Comparison of ENCODE assay signal across 18 cellular contexts in genomic region chr9:92589918-92590317, GRCh38. TPM values are rescaled to one million over a fixed set of nuclear protein-coding genes. Genes with fewer than 3 reads are reported as not detected.
DNase-seq lines count a peak whose midpoint lies in the region; ATAC-seq and TF ChIP-seq lines count a peak whose summit lies in the region.
"Had no signal": no experiment of that assay in that cellular context is flagged by ENCODE, and none has a peak within 500 bp of the region (broad histone marks: within the 10 kb centered on the region; RNA-seq: fewer than 3 reads in every experiment).

No MANE protein-coding gene starts in this region.

- no peaks in the 10 kb centered on the region for H3K36me3 ChIP-seq in muscle layer of colon (ENCODE audit: insufficient read depth, low read length)
- no peaks in the 10 kb centered on the region for H3K36me3 ChIP-seq in tibial artery

- no peaks in the 10 kb centered on the region for H3K9me3 ChIP-seq in muscle layer of colon (ENCODE audit: low read length)
- H3K9me3 ChIP-seq in tibial artery = no peaks in the 10 kb centered on the region
- H3K9me3 ChIP-seq: Caco-2 had no signal

- H3K4me1 Mint-ChIP-seq in activated T-cell treated with anti-CD3 and anti-CD28 coated beads, Interleukin-2, amount 50 U/mL, for 4 hours (ENCODE audit: low read depth) = no peaks in the 10 kb centered on the region
- H3K4me1 Mint-ChIP-seq: B cell had no signal

- TF ChIP-seq CTCF in epithelial cell of esophagus (IDR thresholded peaks at IDR 0.05; ENCODE audit: insufficient read depth, low read depth, low read length, missing control alignments) = no peak
- TF ChIP-seq CTCF in tibial artery (IDR thresholded peaks at IDR 0.05) = no peak

- H3K36me3 Mint-ChIP-seq in activated T-cell treated with anti-CD3 and anti-CD28 coated beads, Interleukin-2, amount 50 U/mL, for 4 hours (ENCODE audit: insufficient read depth) = no peaks in the 10 kb centered on the region

- H3K4me3 ChIP-seq in epithelial cell of esophagus (ENCODE audit: low read length) (no peak overlapping the region), muscle layer of colon (ENCODE audit: low read depth in 1 of 2, low read length in 2 of 2) (no peak overlapping the region), tibial artery (no peak overlapping the region)

- H3K9ac ChIP-seq in muscle layer of colon (ENCODE audit: low read length) = no peak overlapping the region

- H3K4me3 Mint-ChIP-seq in activated T-cell treated with anti-CD3 and anti-CD28 coated beads, Interleukin-2, amount 50 U/mL, for 4 hours = no peak overlapping the region
- H3K4me3 Mint-ChIP-seq: B cell; stimulated activated naive CD8-positive, alpha-beta T cell treated with anti-CD3 and anti-CD28 coated beads, Interleukin-15, Interleukin-2, amounts not matched to agents 100 ng/mL and 50 ng/mL, for 24 hours had no signal

- DNase-seq in NOMO-1 treated with DMSO at 0.1 percent for 48 hours (lab: John Stamatoyannopoulos, UW; ENCODE audit: unreplicated experiment) (peak; percentile 21), NOMO-1 treated with dmso at 0.1 percent for 144 hours (lab: John Stamatoyannopoulos, UW; ENCODE audit: unreplicated experiment) (no peak), epithelial cell of esophagus (ENCODE audit: low read depth) (peak; percentile 52), tibial artery (no peak)
- no peak for DNase-seq in activated CD4-positive, CD25-positive, alpha-beta regulatory T cell treated with anti-CD3 and anti-CD28 coated beads, Interleukin-2, amount 50 U/mL, for 72 hours
- DNase-seq in activated T-cell treated with anti-CD3 and anti-CD28 coated beads, Interleukin-2, amount 50 U/mL, for 4 hours = no peak
- DNase-seq: 8988T; activated CD4-positive, alpha-beta T cell treated with anti-CD3 and anti-CD28 coated beads, Interleukin-2, amount 50 U/mL, for 48 hours; activated gamma-delta T cell treated with Interleukin-2 at 50 U/mL for 16 hours; Caco-2; Karpas-422; NCI-H1105 treated with DMSO at 0.1 percent for 48 hours; small intestine; stimulated activated CD4-positive, alpha-beta T cell treated with anti-CD3 and anti-CD28 coated beads, Interleukin-4, amount 100 ng/mL, for 1 hour had no signal

- H3K9me3 Mint-ChIP-seq in activated T-cell treated with anti-CD3 and anti-CD28 coated beads, Interleukin-2, amount 50 U/mL, for 4 hours = no peaks in the 10 kb centered on the region

- intact Hi-C loops in tibial artery (cut with DNase I; ENCODE audit: low total_unique reads) = loop anchor here (10.0 kb wide), 1 partner anchor 45 kb away; no protein-coding TSS in a partner anchor

- H3K27ac ChIP-seq in muscle layer of colon (ENCODE audit: low read depth, low read length) = peak overlapping the region; percentile 77
- H3K27ac ChIP-seq in tibial artery = peak overlapping the region; percentile 18 to 29

- H3K4me1 ChIP-seq in muscle layer of colon (ENCODE audit: insufficient read depth, low read length) (peaks cover 24% of the 10 kb centered on the region), tibial artery (peaks cover 0 to 46% (median 24%) of the 10 kb centered on the region in 4 donors)
- H3K4me1 ChIP-seq: Caco-2 had no signal

- no peak for ATAC-seq in GM21825 (IDR thresholded peaks at IDR 0.05; ENCODE audit: unreplicated experiment)
- no peak for ATAC-seq in activated T-cell treated with anti-CD3 and anti-CD28 coated beads, Interleukin-2, amount 50 U/mL, for 4 hours

- H3K27me3 ChIP-seq in muscle layer of colon (ENCODE audit: control insufficient read depth in 1 of 2, insufficient read depth in 2 of 2, low read length in 2 of 2) (no peaks in the 10 kb centered on the region), tibial artery (no peaks in the 10 kb centered on the region)

- H3K27me3 Mint-ChIP-seq in activated T-cell treated with anti-CD3 and anti-CD28 coated beads, Interleukin-2, amount 50 U/mL, for 4 hours (ENCODE audit: low read depth) = no peaks in the 10 kb centered on the region
- H3K27me3 Mint-ChIP-seq: B cell; stimulated activated naive CD8-positive, alpha-beta T cell treated with anti-CD3 and anti-CD28 coated beads, Interleukin-15, Interleukin-2, amounts not matched to agents 100 ng/mL and 50 ng/mL, for 24 hours had no signal

RNA-seq across cellular contexts. Expression of gene ECM2, which starts 54.1 kb away (rescaled TPM):
- not detected for total RNA-seq in activated T-cell treated with anti-CD3 and anti-CD28 coated beads, Interleukin-2, amount 50 U/mL, for 4 hours
- total RNA-seq: B cell, Caco-2 had no signal

Comparison
In these comparisons a context has a peak if more than half of its experiments do, and no peak if none do; other contexts are left out.
1. DNase-seq: peak in NOMO-1 treated with DMSO at 0.1 percent for 48 hours (single experiment) and epithelial cell of esophagus (single experiment); none in NOMO-1 treated with dmso at 0.1 percent for 144 hours (single experiment), tibial artery (0 of 2), activated CD4-positive, CD25-positive, alpha-beta regulatory T cell treated with anti-CD3 and anti-CD28 coated beads, Interleukin-2, amount 50 U/mL, for 72 hours (single experiment) and activated T-cell treated with anti-CD3 and anti-CD28 coated beads, Interleukin-2, amount 50 U/mL, for 4 hours (single experiment).